ENCODE assay signal across 8 cellular contexts in the genomic region with DNA sequence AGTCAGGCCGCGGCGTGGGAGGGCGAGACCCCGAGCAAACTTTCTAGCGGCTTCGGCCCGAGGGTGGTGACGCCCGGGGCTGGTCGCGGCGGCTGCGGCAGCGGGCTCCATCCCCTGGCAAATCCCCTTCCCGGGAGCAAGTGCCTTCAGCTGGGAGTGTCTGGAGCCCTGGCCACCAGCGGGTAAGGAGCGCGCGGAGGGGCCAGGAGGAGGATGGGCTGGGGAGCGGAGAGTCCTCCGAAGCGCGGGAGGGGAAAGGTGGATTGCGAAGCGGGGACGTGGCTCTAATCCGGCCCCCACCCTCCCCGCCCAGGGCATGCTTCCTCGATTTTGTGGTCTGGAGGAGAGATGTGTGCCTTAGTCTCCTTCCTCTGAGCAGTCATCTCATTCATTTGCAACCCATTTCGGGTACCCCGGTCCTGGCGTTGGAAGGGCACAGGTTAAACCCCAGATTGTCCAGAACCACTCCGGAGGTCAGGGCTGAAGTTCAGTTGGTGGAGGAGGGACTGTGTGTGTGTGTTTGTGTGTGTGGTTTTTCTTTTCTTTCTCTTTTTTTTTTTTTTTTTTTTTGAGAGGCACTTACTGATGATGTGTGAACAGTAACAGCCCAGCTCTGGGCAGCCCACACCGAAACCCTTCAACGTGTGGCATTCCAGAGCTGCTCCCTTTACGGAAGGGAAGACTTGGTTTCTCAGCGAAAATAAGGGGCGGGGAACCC. TPM values are rescaled to one million over a fixed set of nuclear protein-coding genes. Genes with fewer than 3 reads are reported as not detected.
DNase-seq lines count a peak whose midpoint lies in the region; ATAC-seq and TF ChIP-seq lines count a peak whose summit lies in the region.

No MANE protein-coding gene starts in this region.

- TF ChIP-seq CTCF in GM06990 (IDR thresholded peaks at IDR 0.05; ENCODE audit: insufficient read depth, low read length, poor library complexity, severe bottlenecking) (no peak), fibroblast of the aortic adventitia (IDR thresholded peaks at IDR 0.05; ENCODE audit: insufficient read depth, low read length) (no peak)

- no peak for DNase-seq in GM06990 (ENCODE audit: extremely low read depth, insufficient read length)
- peak; percentile 29 for DNase-seq in HuH-7 (ENCODE audit: low spot score)
- DNase-seq in activated CD8-positive, alpha-beta T cell treated with anti-CD3 and anti-CD28 coated beads, Interleukin-2, amount 10 ng/mL, durations not matched to agents 7 days and 5 days, result no peak
- DNase-seq in fibroblast of the aortic adventitia (ENCODE audit: low read depth), result peak; percentile 63
- DNase-seq in natural killer cell treated with Interleukin-12 subunit alpha and Interleukin-12 subunit beta and Interleukin-15 and Interleukin-18, amount 100 ng/mL, for 72 hours (ENCODE audit: low spot score), result no peak
- DNase-seq in Ammon's horn (ENCODE audit: low spot score), result no peak
- DNase-seq in GOT3 (lab: John Stamatoyannopoulos, UW), result no peak

- no peaks in the 10 kb centered on the region for H3K36me3 Mint-ChIP-seq in activated CD8-positive, alpha-beta T cell treated with anti-CD3 and anti-CD28 coated beads, Interleukin-2, amount 10 ng/mL, durations not matched to agents 7 days and 5 days (ENCODE audit: low read depth)
- H3K36me3 Mint-ChIP-seq in natural killer cell treated with Interleukin-12 subunit alpha and Interleukin-12 subunit beta and Interleukin-15 and Interleukin-18, amount 100 ng/mL, for 72 hours, result peaks cover 5% of the 10 kb centered on the region

- peaks cover 4% of the 10 kb centered on the region for H3K27me3 ChIP-seq in GM06990 (replicated peaks; ENCODE audit: control insufficient read depth, insufficient read depth, low read length)

- H3K4me3 ChIP-seq in GM06990 (replicated peaks; ENCODE audit: low read depth, low read length) (peak overlapping the region; percentile 43), fibroblast of the aortic adventitia (ENCODE audit: low read depth, low read length) (peak overlapping the region; percentile 96)

- H3K9me3 Mint-ChIP-seq in activated CD8-positive, alpha-beta T cell treated with anti-CD3 and anti-CD28 coated beads, Interleukin-2, amount 10 ng/mL, durations not matched to agents 7 days and 5 days (ENCODE audit: insufficient read depth), result no peaks in the 10 kb centered on the region
- H3K9me3 Mint-ChIP-seq in natural killer cell treated with Interleukin-12 subunit alpha and Interleukin-12 subunit beta and Interleukin-15 and Interleukin-18, amount 100 ng/mL, for 72 hours, result no peaks in the 10 kb centered on the region

- H3K4me3 Mint-ChIP-seq in activated CD8-positive, alpha-beta T cell treated with anti-CD3 and anti-CD28 coated beads, Interleukin-2, amount 10 ng/mL, durations not matched to agents 7 days and 5 days, result peak overlapping the region; percentile 64
- peak overlapping the region; percentile 49 for H3K4me3 Mint-ChIP-seq in natural killer cell treated with Interleukin-12 subunit alpha and Interleukin-12 subunit beta and Interleukin-15 and Interleukin-18, amount 100 ng/mL, for 72 hours

- H3K36me3 ChIP-seq in GM06990 (ENCODE audit: control insufficient read depth, insufficient read depth, low read length), result no peaks in the 10 kb centered on the region

- peaks cover 63% of the 10 kb centered on the region for H3K27me3 Mint-ChIP-seq in activated CD8-positive, alpha-beta T cell treated with anti-CD3 and anti-CD28 coated beads, Interleukin-2, amount 10 ng/mL, durations not matched to agents 7 days and 5 days (ENCODE audit: low read depth)
- peaks cover 28 to 45% of the 10 kb centered on the region in 2 donors for H3K27me3 Mint-ChIP-seq in natural killer cell treated with Interleukin-12 subunit alpha and Interleukin-12 subunit beta and Interleukin-15 and Interleukin-18, amount 100 ng/mL, for 72 hours

- POLR2A ChIA-PET in activated CD8-positive, alpha-beta T cell treated with anti-CD3 and anti-CD28 coated beads, Interleukin-2, amount 10 ng/mL, durations not matched to agents 7 days and 5 days (lab: Charles Lee), result interaction anchor here (0.6 kb wide), 1 partner anchor 108 kb away, joined by 3 read pairs; no protein-coding TSS in a partner anchor

- ATAC-seq in GM21619 (IDR thresholded peaks at IDR 0.05; ENCODE audit: unreplicated experiment), result peak; percentile 27
- ATAC-seq in activated CD8-positive, alpha-beta T cell treated with anti-CD3 and anti-CD28 coated beads, Interleukin-2, amount 10 ng/mL, durations not matched to agents 7 days and 5 days, result peak; percentile 55
- peak in 1 of 2 donors; percentile 61 for ATAC-seq in natural killer cell treated with Interleukin-12 subunit alpha and Interleukin-12 subunit beta and Interleukin-15 and Interleukin-18, amount 100 ng/mL, for 72 hours

- CTCF ChIA-PET in activated CD8-positive, alpha-beta T cell treated with anti-CD3 and anti-CD28 coated beads, Interleukin-2, amount 10 ng/mL, durations not matched to agents 7 days and 5 days (lab: Charles Lee), result no interaction called here

- no peak overlapping the region for H3K27ac Mint-ChIP-seq in activated CD8-positive, alpha-beta T cell treated with anti-CD3 and anti-CD28 coated beads, Interleukin-2, amount 10 ng/mL, durations not matched to agents 7 days and 5 days
- no peak overlapping the region for H3K27ac Mint-ChIP-seq in natural killer cell treated with Interleukin-12 subunit alpha and Interleukin-12 subunit beta and Interleukin-15 and Interleukin-18, amount 100 ng/mL, for 72 hours

- H3K4me1 Mint-ChIP-seq in activated CD8-positive, alpha-beta T cell treated with anti-CD3 and anti-CD28 coated beads, Interleukin-2, amount 10 ng/mL, durations not matched to agents 7 days and 5 days (ENCODE audit: low read depth), result peaks cover 9% of the 10 kb centered on the region
- peaks cover 5 to 6% of the 10 kb centered on the region in 2 donors for H3K4me1 Mint-ChIP-seq in natural killer cell treated with Interleukin-12 subunit alpha and Interleukin-12 subunit beta and Interleukin-15 and Interleukin-18, amount 100 ng/mL, for 72 hours (ENCODE audit: low read depth in 2 of 2)

RNA-seq across cellular contexts. Expression of gene SGMS2, which starts 0.5 kb away (rescaled TPM):
- not detected for total RNA-seq in activated CD8-positive, alpha-beta T cell treated with anti-CD3 and anti-CD28 coated beads, Interleukin-2, amount 10 ng/mL, durations not matched to agents 7 days and 5 days
- total RNA-seq in fibroblast of the aortic adventitia (ENCODE audit: low replicate concordance), result 144 and 145 TPM in 2 replicates
- total RNA-seq in natural killer cell treated with Interleukin-12 subunit alpha and Interleukin-12 subunit beta and Interleukin-15 and Interleukin-18, amount 100 ng/mL, for 72 hours, result under 1 TPM; 0.50 to 0.62 TPM

Comparison
In these comparisons a context has a peak if more than half of its experiments do, and no peak if none do; other contexts are left out.
1. DNase-seq: peak in HuH-7 (single experiment) and fibroblast of the aortic adventitia (single experiment); none in GM06990 (single experiment), activated CD8-positive, alpha-beta T cell treated with anti-CD3 and anti-CD28 coated beads, Interleukin-2, amount 10 ng/mL, durations not matched to agents 7 days and 5 days (single experiment), natural killer cell treated with Interleukin-12 subunit alpha and Interleukin-12 subunit beta and Interleukin-15 and Interleukin-18, amount 100 ng/mL, for 72 hours (single experiment), Ammon's horn (single experiment) and GOT3 (single experiment).
2. RNA of gene SGMS2, which starts 0.5 kb away (total RNA-seq): 144 to 145 TPM in fibroblast of the aortic adventitia; 0.50 to 0.62 TPM in natural killer cell treated with Interleukin-12 subunit alpha and Interleukin-12 subunit beta and Interleukin-15 and Interleukin-18, amount 100 ng/mL, for 72 hours and not detected in activated CD8-positive, alpha-beta T cell treated with anti-CD3 and anti-CD28 coated beads, Interleukin-2, amount 10 ng/mL, durations not matched to agents 7 days and 5 days; every median in the first group is over 10 times any median in the second.